23 cellular contexts compared by ENCODE assay signal in genomic region chr7:6238309-6238925, GRCh38. TPM values are rescaled to one million over a fixed set of nuclear protein-coding genes. Genes with fewer than 3 reads are reported as not detected.
A peak's percentile ranks its signal among the peaks of the same experiment; 100 is the strongest.
DNase-seq lines count a peak whose midpoint lies in the region; ATAC-seq, FAIRE-seq and TF ChIP-seq lines count a peak whose summit lies in the region.
"Had no signal": no experiment of that assay in that cellular context is flagged by ENCODE, and none has a peak within 500 bp of the region (broad histone marks: within the 10 kb centered on the region; RNA-seq: fewer than 3 reads in every experiment).

No MANE protein-coding gene starts in this region.

- H3K4me3 ChIP-seq in mammary epithelial cell (replicated peaks in 1 of 3; ENCODE audit: insufficient read depth in 1 of 3, low read depth in 2 of 3, low read length in 3 of 3) = no peak overlapping the region
- peak overlapping the region; percentile 5; the same call in 1 of the 2 replicates for H3K4me3 ChIP-seq in LNCaP clone FGC (ENCODE audit: low read depth, low read length)
- H3K4me3 ChIP-seq: BLaER1, PC-9 had no signal

- in situ Hi-C loops in T47D (cut with HindIII; ENCODE audit: low pct_unique_long_range_greater_than_20kb, low sequenced_read_pairs) = no loop called here
- in situ Hi-C loops in mammary epithelial cell (cut with MboI; ENCODE audit: low sequenced_read_pairs in 2 of 2) = no loop called here

- intact Hi-C loops in mammary epithelial cell (cut with micrococcal nuclease) = no loop called here

- BruUV-seq in mammary epithelial cell (replicated peaks; lab: Mats Ljungman, UMichigan) = no TSS peak

- no peaks in the 10 kb centered on the region for H3K9me3 ChIP-seq in mammary epithelial cell (replicated peaks; ENCODE audit: insufficient read depth, low read length)
- H3K9me3 ChIP-seq: BLaER1 had no signal

- no peak overlapping the region for H2AFZ ChIP-seq in mammary epithelial cell (ENCODE audit: low read depth, low read length)
- H2AFZ ChIP-seq: PC-9 had no signal

- no peak for TF ChIP-seq CTCF in mammary epithelial cell (conservative IDR thresholded peaks at IDR 0.05 in 1 of 2, IDR thresholded peaks at IDR 0.05 in 1 of 2; ENCODE audit: extremely low read depth in 1 of 2, insufficient read depth in 1 of 2, low read depth in 1 of 2, low read length in 2 of 2)
- no peak for TF ChIP-seq CTCF in LNCaP clone FGC (IDR thresholded peaks at IDR 0.05; ENCODE audit: control insufficient read depth, extremely low read depth, insufficient read depth)

- H3K27ac ChIP-seq in mammary epithelial cell (ENCODE audit: insufficient read depth, low read depth, low read length) = no peak overlapping the region
- H3K27ac ChIP-seq: BLaER1, KMS-11, PC-9, RWPE1 had no signal

- ATAC-seq in activated CD4-positive, CD25-positive, alpha-beta regulatory T cell treated with anti-CD3 and anti-CD28 coated beads, Interleukin-2, amount 50 U/mL, for 24 hours = no peak
- ATAC-seq: CD8-positive, alpha-beta T cell; SK-N-SH treated with all-trans-retinoic acid at 6 μM for 48 hours; T-cell had no signal

- H3K79me2 ChIP-seq in mammary epithelial cell (ENCODE audit: insufficient read depth, low read length) = peaks cover 96% of the 10 kb centered on the region

- no peaks in the 10 kb centered on the region for H3K4me1 ChIP-seq in mammary epithelial cell (ENCODE audit: insufficient read depth, low read length)

- H3K27me3 ChIP-seq in mammary epithelial cell (ENCODE audit: insufficient read depth, low read length) = no peaks in the 10 kb centered on the region
- H3K27me3 ChIP-seq: BLaER1 had no signal

- H3K4me2 ChIP-seq in mammary epithelial cell (ENCODE audit: insufficient read depth, low read depth, low read length) = no peak overlapping the region
- H3K4me2 ChIP-seq: BLaER1, KMS-11, PC-9 had no signal

- WGBS in mammary epithelial cell (ENCODE audit: low coverage, missing lambda C conversion rate) = 96% methylated on average over 5 of the region's 5 CpGs

- CTCF ChIA-PET in mammary epithelial cell (lab: Charles Lee; ENCODE audit: low non-redundant PET) = no interaction called here

- no peak overlapping the region for H3K9ac ChIP-seq in mammary epithelial cell (ENCODE audit: insufficient read depth, low read length)
- H3K9ac ChIP-seq: BLaER1, KMS-11 had no signal

- no peaks in the 10 kb centered on the region for H4K20me1 ChIP-seq in mammary epithelial cell (ENCODE audit: insufficient read depth, low read length)

- H3K36me3 ChIP-seq in mammary epithelial cell (ENCODE audit: insufficient read depth, low read length) = no peaks in the 10 kb centered on the region
- H3K36me3 ChIP-seq: BLaER1 had no signal

- dilution Hi-C loops in mammary epithelial cell (cut with HindIII; ENCODE audit: low sequenced_read_pairs) = no loop called here

- DNase-seq in T47D (ENCODE audit: low read depth in 1 of 2, low spot score in 1 of 2) = peak; percentile 49 to 58
- DNase-seq in mammary epithelial cell = no peak
- peak; percentile 53 for DNase-seq in LNCaP clone FGC (ENCODE audit: low read depth)
- DNase-seq in NCI-H748 (lab: John Stamatoyannopoulos, UW; ENCODE audit: unreplicated experiment) = peak; percentile 76
- no peak for DNase-seq in urothelium cell line (ENCODE audit: low spot score)
- DNase-seq in activated gamma-delta T cell (lab: John Stamatoyannopoulos, UW) = no peak
- DNase-seq in medulla oblongata (ENCODE audit: extremely low spot score) = no peak
- DNase-seq: CD8-positive, alpha-beta T cell; GF-D8; GOT3; NCI-H2029; NCI-H2171; NCI-H82; PC-9; SIG-M5; T-cell had no signal

- peak; percentile 50 for FAIRE-seq in urothelium cell line (lab: Jason Lieb, UNC)
- FAIRE-seq: A204.1, GM12891 had no signal

RNA-seq across cellular contexts. Expression of gene CYTH3, which starts 34.0 kb away (rescaled TPM):
- total RNA-seq in mammary epithelial cell = 10 to 100 TPM; 33.3 to 33.7 TPM
- polyA plus RNA-seq in mammary epithelial cell = 42.9 TPM
- 23.5 TPM for polyA minus RNA-seq in mammary epithelial cell

Comparison
In these comparisons a context has a peak if more than half of its experiments do, and no peak if none do; other contexts are left out.
1. DNase-seq: peak in T47D (2 of 2), LNCaP clone FGC (single experiment) and NCI-H748 (single experiment); none in mammary epithelial cell (single experiment), urothelium cell line (single experiment), activated gamma-delta T cell (single experiment) and medulla oblongata (single experiment).